In the genomic region with DNA sequence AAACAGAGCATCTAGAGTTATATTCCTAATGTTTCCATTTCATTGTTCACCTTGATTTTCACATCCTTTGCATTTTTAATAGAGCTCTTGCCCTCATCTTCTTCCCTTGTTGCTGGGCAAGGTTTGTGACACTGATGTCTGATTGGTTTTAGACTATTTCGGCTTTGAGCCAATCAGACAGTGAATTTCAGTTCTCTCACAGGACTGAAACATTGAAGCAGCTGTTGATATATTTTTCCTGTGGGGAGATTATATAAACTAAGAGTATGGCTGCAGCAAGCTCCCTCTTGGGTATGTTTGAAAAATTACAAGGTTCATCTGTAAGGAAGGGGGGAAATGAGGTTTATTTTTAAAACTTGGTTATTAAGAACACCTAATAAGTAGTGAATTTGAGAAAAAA, we compare ENCODE assay signal across 8 cellular contexts. TPM values are rescaled to one million over a fixed set of nuclear protein-coding genes. Genes with fewer than 3 reads are reported as not detected.
DNase-seq lines count a peak whose midpoint lies in the region; ATAC-seq and TF ChIP-seq lines count a peak whose summit lies in the region.

No MANE protein-coding gene starts in this region.

- peaks cover 61% of the 10 kb centered on the region for H3K4me1 ChIP-seq in CD8-positive, alpha-beta T cell (ENCODE audit: insufficient read depth, low read length)
- peaks cover 63% of the 10 kb centered on the region for H3K4me1 ChIP-seq in HUES48 (ENCODE audit: control insufficient read depth, insufficient read depth, low read length)

- peak overlapping the region; percentile 83 for H3K27ac Mint-ChIP-seq in CD8-positive, alpha-beta T cell
- H3K27ac Mint-ChIP-seq in nephron progenitor cell: peak overlapping the region; percentile 80

- peaks cover 66% of the 10 kb centered on the region for H3K4me1 Mint-ChIP-seq in CD8-positive, alpha-beta T cell (ENCODE audit: low read depth)
- H3K4me1 Mint-ChIP-seq in nephron progenitor cell: peaks cover 35% of the 10 kb centered on the region

- DNase-seq in CD8-positive, alpha-beta T cell: peak in 2 of 7 experiments; percentile 27 to 55
- DNase-seq in SW480 (ENCODE audit: low spot score): peak; percentile 7
- DNase-seq in nephron progenitor cell: no peak
- DNase-seq in DMS114 treated with DMSO at 0.1 percent for 48 hours (lab: John Stamatoyannopoulos, UW; ENCODE audit: unreplicated experiment): no peak

- H3K36me3 Mint-ChIP-seq in CD8-positive, alpha-beta T cell: peaks cover 16% of the 10 kb centered on the region
- H3K36me3 Mint-ChIP-seq in nephron progenitor cell (ENCODE audit: low read depth): peaks cover 55% of the 10 kb centered on the region

- no peaks in the 10 kb centered on the region for H3K27me3 ChIP-seq in CD8-positive, alpha-beta T cell (ENCODE audit: insufficient read depth, low read length)
- H3K27me3 ChIP-seq in HUES48 (ENCODE audit: control insufficient read depth, insufficient read depth, low read length): no peaks in the 10 kb centered on the region

- H3K9me3 ChIP-seq in CD8-positive, alpha-beta T cell (ENCODE audit: low read length): no peaks in the 10 kb centered on the region
- H3K9me3 ChIP-seq in HUES48 (ENCODE audit: control insufficient read depth, insufficient read depth, low read length): no peaks in the 10 kb centered on the region

- no peaks in the 10 kb centered on the region for H3K36me3 ChIP-seq in CD8-positive, alpha-beta T cell (ENCODE audit: insufficient read depth, low read length)
- peaks cover 10% of the 10 kb centered on the region; the same call in 1 of the 2 replicates for H3K36me3 ChIP-seq in HUES48 (ENCODE audit: control insufficient read depth, insufficient read depth, low read length)

- H3K27me3 Mint-ChIP-seq in CD8-positive, alpha-beta T cell (ENCODE audit: low read depth): no peaks in the 10 kb centered on the region
- no peaks in the 10 kb centered on the region for H3K27me3 Mint-ChIP-seq in nephron progenitor cell (ENCODE audit: low read depth, poor library complexity)

- peak; percentile 58 for TF ChIP-seq CTCF in CD8-positive, alpha-beta T cell (IDR thresholded peaks at IDR 0.05)
- no peak for TF ChIP-seq CTCF in nephron progenitor cell (IDR thresholded peaks at IDR 0.05)

- ATAC-seq in CD8-positive, alpha-beta T cell: peak; percentile 69
- ATAC-seq in esophagus mucosa: peak; percentile 34
- no peak for ATAC-seq in HG03039 (IDR thresholded peaks at IDR 0.05; ENCODE audit: unreplicated experiment)
- no peak for ATAC-seq in HG03139 (IDR thresholded peaks at IDR 0.05; ENCODE audit: unreplicated experiment)

- H3K27ac ChIP-seq in CD8-positive, alpha-beta T cell (ENCODE audit: low read depth, low read length): no peak overlapping the region
- H3K27ac ChIP-seq in HUES48 (ENCODE audit: low read depth, low read length): peak overlapping the region; percentile 71

- CTCF ChIA-PET in CD8-positive, alpha-beta T cell (lab: Charles Lee): interaction anchor here (0.6 to 2.6 kb wide), 8 partner anchors 18 to 179 kb away, joined by 3 to 33 read pairs (median 6); partner anchors contain the start of gene ATF7IP

- intact Hi-C loops in CD8-positive, alpha-beta T cell (cut with DNase I, micrococcal nuclease): loop anchor here (1.0 to 2.0 kb wide), 3 partner anchors 14 to 52 kb away; partner anchors contain the start of gene ATF7IP (in 1 of the 2)

- peak overlapping the region; percentile 49 for H3K4me3 Mint-ChIP-seq in CD8-positive, alpha-beta T cell
- H3K4me3 Mint-ChIP-seq in nephron progenitor cell: peak overlapping the region; percentile 66

- no peak overlapping the region for H3K4me3 ChIP-seq in CD8-positive, alpha-beta T cell (ENCODE audit: low read depth, low read length)
- no peak overlapping the region; the same call in 1 of the 2 replicates for H3K4me3 ChIP-seq in HUES48 (ENCODE audit: low read depth, low read length)

- no peaks in the 10 kb centered on the region for H3K9me3 Mint-ChIP-seq in CD8-positive, alpha-beta T cell
- H3K9me3 Mint-ChIP-seq in nephron progenitor cell: peaks cover 44% of the 10 kb centered on the region

- POLR2A ChIA-PET in CD8-positive, alpha-beta T cell (lab: Charles Lee): interaction anchor here (0.8 to 3.0 kb wide), 8 partner anchors 15 to 161 kb away, joined by 3 to 39 read pairs (median 4); partner anchors contain the start of gene ATF7IP

- H3K9ac ChIP-seq in HUES48 (ENCODE audit: low read depth, low read length): no peak overlapping the region

RNA-seq across cellular contexts. Expression of gene ATF7IP, which starts 51.2 kb away (rescaled TPM):
- 100 to 1,000 TPM; 125 to 126 TPM for total RNA-seq in CD8-positive, alpha-beta T cell
- 55.0 TPM for total RNA-seq in esophagus mucosa

Comparison
In these comparisons a context has a peak if more than half of its experiments do, and no peak if none do; other contexts are left out.
1. ATAC-seq: peak in CD8-positive, alpha-beta T cell (single experiment) and esophagus mucosa (single experiment); none in HG03039 (single experiment) and HG03139 (single experiment).